Comparison of ENCODE assay signal across 18 cellular contexts in genomic region chr14:95071649-95072256, GRCh38.
DNase-seq lines count a peak whose midpoint lies in the region; ATAC-seq and TF ChIP-seq lines count a peak whose summit lies in the region.
"Had no signal": no experiment of that assay in that cellular context is flagged by ENCODE, and none has a peak within 500 bp of the region (broad histone marks: within the 10 kb centered on the region; RNA-seq: fewer than 3 reads in every experiment).

No MANE protein-coding gene starts in this region.

- peaks cover 8% of the 10 kb centered on the region for H3K27me3 Mint-ChIP-seq in osteocyte (ENCODE audit: unreplicated experiment)
- H3K27me3 Mint-ChIP-seq in CD4-positive, alpha-beta T cell: peaks cover 28% of the 10 kb centered on the region

- no peaks in the 10 kb centered on the region for H3K9me3 Mint-ChIP-seq in osteocyte (ENCODE audit: unreplicated experiment)
- no peaks in the 10 kb centered on the region for H3K9me3 Mint-ChIP-seq in CD4-positive, alpha-beta T cell

- TF ChIP-seq EP300 in SK-N-SH (IDR thresholded peaks at IDR 0.05; ENCODE audit: borderline replicate concordance in 1 of 2, low read depth in 1 of 2, low read length in 1 of 2): no peak

- H4K20me1 ChIP-seq in SK-N-SH (ENCODE audit: insufficient read depth): no peaks in the 10 kb centered on the region

- no peak overlapping the region for H3K9ac ChIP-seq in SK-N-SH

- peak overlapping the region in 1 of 2 experiments; percentile 29; a peak in 2 of 4 replicates for H3K4me3 ChIP-seq in SK-N-SH (ENCODE audit: low read depth in 2 of 2, low read length in 1 of 2)
- H3K4me3 ChIP-seq: MG63 had no signal

- ATAC-seq in CD4-positive, alpha-beta T cell (ENCODE audit: poor library complexity): no peak
- ATAC-seq in GM18873 (IDR thresholded peaks at IDR 0.05; ENCODE audit: low FRiP score, unreplicated experiment): no peak
- ATAC-seq: T-helper 17 cell had no signal

- H3K4me2 ChIP-seq in SK-N-SH: peak overlapping the region; percentile 7; the same call in 1 of the 2 replicates

- H3K27ac Mint-ChIP-seq in osteocyte (ENCODE audit: unreplicated experiment): no peak overlapping the region
- H3K27ac Mint-ChIP-seq in CD4-positive, alpha-beta T cell: no peak overlapping the region
- H3K27ac Mint-ChIP-seq: T-helper 17 cell had no signal

- no peaks in the 10 kb centered on the region for H3K4me1 Mint-ChIP-seq in osteocyte (ENCODE audit: unreplicated experiment)
- H3K4me1 Mint-ChIP-seq in CD4-positive, alpha-beta T cell (ENCODE audit: low read depth): no peaks in the 10 kb centered on the region
- H3K4me1 Mint-ChIP-seq: T-helper 17 cell had no signal

- POLR2A ChIA-PET in SK-N-SH (lab: Yijun Ruan, JAX): no interaction called here
- POLR2A ChIA-PET in CD4-positive, alpha-beta T cell (lab: Charles Lee): no interaction called here

- H3K9me2 ChIP-seq in SK-N-SH: no peaks in the 10 kb centered on the region

- intact Hi-C loops in CD4-positive, alpha-beta T cell (cut with DNase I, micrococcal nuclease): no loop called here

- TF ChIP-seq RAD21 in SK-N-SH (IDR thresholded peaks at IDR 0.05; ENCODE audit: low read length): no peak

- DNase-seq in DMS79 treated with DMSO at 0.1 percent for 48 hours (lab: John Stamatoyannopoulos, UW) (peak; percentile 88), NCI-H146 treated with DMSO at 0.1 percent for 48 hours (lab: John Stamatoyannopoulos, UW; ENCODE audit: unreplicated experiment) (peak; percentile 30), SK-N-SH (peak; percentile 70), osteocyte (ENCODE audit: extremely low spot score, unreplicated experiment) (peak; percentile 49), T-helper 1 cell (no peak)
- no peak for DNase-seq in CD4-positive, alpha-beta T cell
- DNase-seq: C1 segment of cervical spinal cord, GF-D8, IMR-90, Karpas-422, MG63, NCI-H1048, NCI-H187 treated with DMSO at 0.1 percent for 48 hours, NCI-H446 treated with DMSO at 0.1 percent for 48 hours, NCI-H774, SHP77, T-helper 17 cell had no signal

- H3K4me1 ChIP-seq in SK-N-SH (ENCODE audit: control insufficient read depth in 1 of 2, insufficient read depth in 2 of 2, low read depth in 1 of 2, low read length in 1 of 2): peaks cover 0 to 17% of the 10 kb centered on the region in 2 experiments; a peak in 2 of 4 replicates

- peak overlapping the region in 1 of 2 experiments; percentile 45; a peak in 1 of 4 replicates for H3K27ac ChIP-seq in SK-N-SH (ENCODE audit: low read depth in 2 of 2, low read length in 1 of 2)
- H3K27ac ChIP-seq in CD4-positive, alpha-beta T cell (ENCODE audit: low read depth, low read length): no peak overlapping the region

- no peaks in the 10 kb centered on the region for H3K9me3 ChIP-seq in SK-N-SH
- H3K9me3 ChIP-seq in CD4-positive, alpha-beta T cell (ENCODE audit: control insufficient read depth, low read length): no peaks in the 10 kb centered on the region
- H3K9me3 ChIP-seq: MG63 had no signal

- WGBS in SK-N-SH (ENCODE audit: low lambda C conversion rate): 29% methylated on average over 19 of the region's 19 CpGs

- H3K79me2 ChIP-seq in SK-N-SH (ENCODE audit: insufficient read depth): no peaks in the 10 kb centered on the region

- CTCF ChIA-PET in SK-N-SH (lab: Yijun Ruan, JAX): interaction anchor here (0.7 to 2.0 kb wide), 4 partner anchors 10 to 826 kb away, joined by 3 to 7 read pairs (median 4); no protein-coding TSS in a partner anchor
- CTCF ChIA-PET in CD4-positive, alpha-beta T cell (lab: Charles Lee): no interaction called here

- no peaks in the 10 kb centered on the region for H3K27me3 ChIP-seq in SK-N-SH (ENCODE audit: insufficient read depth)
- H3K27me3 ChIP-seq in CD4-positive, alpha-beta T cell (ENCODE audit: control insufficient read depth, insufficient read depth, low read length): peaks cover 11% of the 10 kb centered on the region
- H3K27me3 ChIP-seq: MG63 had no signal

- no peak overlapping the region for H3K4me3 Mint-ChIP-seq in osteocyte (ENCODE audit: unreplicated experiment)
- no peak overlapping the region for H3K4me3 Mint-ChIP-seq in CD4-positive, alpha-beta T cell
- H3K4me3 Mint-ChIP-seq: T-helper 17 cell had no signal

- no peaks in the 10 kb centered on the region for H3K36me3 ChIP-seq in SK-N-SH (replicated peaks in 1 of 2; ENCODE audit: control insufficient read depth in 1 of 2, insufficient read depth in 2 of 2, low read length in 1 of 2)
- H3K36me3 ChIP-seq: MG63 had no signal

- H3F3A ChIP-seq in SK-N-SH (replicated peaks; ENCODE audit: insufficient read depth): no peaks in the 10 kb centered on the region

- no peak for TF ChIP-seq CTCF in SK-N-SH (IDR thresholded peaks at IDR 0.05)
- no peak for TF ChIP-seq CTCF in osteocyte (IDR thresholded peaks at IDR 0.05)
- no peak for TF ChIP-seq CTCF in CD4-positive, alpha-beta T cell (IDR thresholded peaks at IDR 0.05)

- no peaks in the 10 kb centered on the region for H3K36me3 Mint-ChIP-seq in osteocyte (ENCODE audit: unreplicated experiment)
- no peaks in the 10 kb centered on the region for H3K36me3 Mint-ChIP-seq in CD4-positive, alpha-beta T cell (ENCODE audit: low read depth)

- peak overlapping the region; percentile 51; the same call in 1 of the 2 replicates for H2AFZ ChIP-seq in SK-N-SH (ENCODE audit: low read depth)

TF ChIP-seq in SK-N-SH, 30 proteins besides CTCF, POLR2A, EP300 and RAD21:
- TF ChIP-seq TEAD4 (IDR thresholded peaks at IDR 0.05; ENCODE audit: borderline replicate concordance, insufficient read depth) (no peak), RCOR1 (IDR thresholded peaks at IDR 0.05; ENCODE audit: low read length) (no peak), TCF12 (IDR thresholded peaks at IDR 0.05) (no peak)

Comparison
In these comparisons a context has a peak if more than half of its experiments do, and no peak if none do; other contexts are left out.
1. DNase-seq: peak in DMS79 treated with DMSO at 0.1 percent for 48 hours (single experiment), NCI-H146 treated with DMSO at 0.1 percent for 48 hours (single experiment), SK-N-SH (single experiment) and osteocyte (single experiment); none in CD4-positive, alpha-beta T cell (0 of 10) and T-helper 1 cell (0 of 5).